ENCODE assay signal across 8 cellular contexts in the genomic region with DNA sequence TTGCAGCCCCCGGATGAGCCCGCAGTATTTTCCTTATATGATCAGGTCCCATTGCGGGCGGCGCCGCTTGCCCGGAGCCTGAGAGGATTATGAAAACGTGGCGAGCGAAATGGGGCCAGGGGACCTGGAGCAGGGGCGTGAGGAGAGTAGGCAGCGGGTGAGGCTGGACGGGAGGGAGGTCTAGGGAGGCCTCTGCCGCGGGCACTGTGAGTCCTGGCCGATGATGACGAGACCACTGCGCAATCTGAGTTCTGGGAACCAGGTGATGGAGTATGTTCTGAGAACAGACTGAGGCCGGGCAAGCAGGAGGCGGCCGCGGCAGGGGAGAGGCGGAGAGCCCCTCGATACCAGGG. TPM values are rescaled to one million over a fixed set of nuclear protein-coding genes. Genes with fewer than 3 reads are reported as not detected.
DNase-seq lines count a peak whose midpoint lies in the region; ATAC-seq, FAIRE-seq and TF ChIP-seq lines count a peak whose summit lies in the region.

No MANE protein-coding gene starts in this region.

- H4K20me1 ChIP-seq in SK-N-SH (ENCODE audit: insufficient read depth) (no peaks in the 10 kb centered on the region; the same call in 1 of the 2 replicates), keratinocyte (ENCODE audit: control insufficient read depth, extremely low read depth, insufficient read depth, low read length) (no peaks in the 10 kb centered on the region)

- TF ChIP-seq RAD21 in SK-N-SH (IDR thresholded peaks at IDR 0.05; ENCODE audit: low read length): no peak

- CTCF ChIA-PET in CD8-positive, alpha-beta memory T cell (lab: Charles Lee): interaction anchor here (0.6 to 1.2 kb wide), 3 partner anchors 29 to 310 kb away, joined by 4 read pairs; no protein-coding TSS in a partner anchor
- CTCF ChIA-PET in SK-N-SH (lab: Yijun Ruan, JAX) (no interaction called here), MCF 10A (lab: Yijun Ruan, JAX) (interaction anchor here (1.6 kb wide), 1 partner anchor 35 kb away, joined by 3 read pairs; no protein-coding TSS in a partner anchor)

- TF ChIP-seq EP300 in SK-N-SH (IDR thresholded peaks at IDR 0.05; ENCODE audit: borderline replicate concordance in 1 of 2, low read depth in 1 of 2, low read length in 1 of 2): no peak

- H3K9ac ChIP-seq in SK-N-SH (peak overlapping the region; percentile 95), keratinocyte (ENCODE audit: control insufficient read depth, extremely low read depth, insufficient read depth, low read length) (peak overlapping the region; percentile 92)

- H3K4me3 Mint-ChIP-seq in CD8-positive, alpha-beta memory T cell: peak overlapping the region; percentile 90 to 99 (median 97)
- peak overlapping the region; percentile 94 for H3K4me3 Mint-ChIP-seq in MCF 10A (ENCODE audit: unreplicated experiment)

- TF ChIP-seq CTCF in SK-N-SH (IDR thresholded peaks at IDR 0.05): no peak
- TF ChIP-seq CTCF in MCF 10A (IDR thresholded peaks at IDR 0.05; ENCODE audit: unreplicated experiment): no peak
- TF ChIP-seq CTCF in keratinocyte (optimal IDR thresholded peaks at IDR 0.05 in 1 of 3, IDR thresholded peaks at IDR 0.05 in 1 of 3, conservative IDR thresholded peaks at IDR 0.05 in 1 of 3; ENCODE audit: extremely low read depth in 1 of 3, insufficient read depth in 2 of 3, low read length in 3 of 3): no peak
- TF ChIP-seq CTCF in D721Med (IDR thresholded peaks at IDR 0.05; ENCODE audit: insufficient read depth, missing control alignments): no peak

- ATAC-seq in GM19452 (IDR thresholded peaks at IDR 0.05; ENCODE audit: unreplicated experiment): peak; percentile 5

- peak in 1 of 5 donors; percentile 59 for DNase-seq in CD8-positive, alpha-beta memory T cell
- DNase-seq in HT1080 (ENCODE audit: low read depth) (peak; percentile 48), SK-N-SH (peak; percentile 78), MCF 10A (ENCODE audit: unreplicated experiment) (peak; percentile 69), keratinocyte (ENCODE audit: low read depth, low spot score) (peak; percentile 35), D721Med (ENCODE audit: insufficient read length, low spot score) (no peak)
- DNase-seq in stimulated activated CD4-positive, alpha-beta T cell treated with anti-CD3 and anti-CD28 coated beads, Interleukin-2, amount 100 ng/mL, for 24 hours: peak; percentile 58 to 60

- H3K27ac Mint-ChIP-seq in CD8-positive, alpha-beta memory T cell: peak overlapping the region; percentile 75 to 99 (median 97)
- peak overlapping the region; percentile 97 for H3K27ac Mint-ChIP-seq in MCF 10A (ENCODE audit: low read depth, unreplicated experiment)

- peaks cover 50% of the 10 kb centered on the region for H3K4me1 ChIP-seq in CD8-positive, alpha-beta memory T cell (ENCODE audit: insufficient read depth, low read length)
- peaks cover 0 to 15% of the 10 kb centered on the region in 2 experiments; a peak in 2 of 4 replicates for H3K4me1 ChIP-seq in SK-N-SH (ENCODE audit: control insufficient read depth in 1 of 2, insufficient read depth in 2 of 2, low read depth in 1 of 2, low read length in 1 of 2)
- H3K4me1 ChIP-seq in keratinocyte (ENCODE audit: control insufficient read depth, extremely low read depth, insufficient read depth, low read length): peaks cover 21% of the 10 kb centered on the region

- peaks cover 64 to 81% (median 78%) of the 10 kb centered on the region in 3 donors for H3K4me1 Mint-ChIP-seq in CD8-positive, alpha-beta memory T cell
- H3K4me1 Mint-ChIP-seq in MCF 10A (ENCODE audit: insufficient read depth, unreplicated experiment): peaks cover 28% of the 10 kb centered on the region

- no peaks in the 10 kb centered on the region for H3K9me2 ChIP-seq in SK-N-SH

- intact Hi-C loops in MCF 10A (cut with micrococcal nuclease): loop anchor here (1.0 kb wide), 1 partner anchor 25 kb away; no protein-coding TSS in a partner anchor

- peaks cover 52% of the 10 kb centered on the region for H3K79me2 ChIP-seq in SK-N-SH (ENCODE audit: insufficient read depth)
- no peaks in the 10 kb centered on the region for H3K79me2 ChIP-seq in keratinocyte (ENCODE audit: control insufficient read depth, insufficient read depth, low read length)

- dilution Hi-C loops in keratinocyte (cut with MboI; ENCODE audit: extremely low pct_ligation_motif_present, low sequenced_read_pairs): no loop called here

- FAIRE-seq in keratinocyte (lab: Jason Lieb, UNC) (no peak), D721Med (lab: Jason Lieb, UNC) (no peak)

- no peaks in the 10 kb centered on the region for H3K36me3 ChIP-seq in CD8-positive, alpha-beta memory T cell (ENCODE audit: insufficient read depth, low read length)
- H3K36me3 ChIP-seq in SK-N-SH (replicated peaks in 1 of 2; ENCODE audit: control insufficient read depth in 1 of 2, insufficient read depth in 2 of 2, low read length in 1 of 2) (peaks cover 7 to 15% of the 10 kb centered on the region in 2 experiments), keratinocyte (ENCODE audit: control insufficient read depth in 2 of 2, extremely low read depth in 1 of 2, insufficient read depth in 2 of 2, low read length in 2 of 2) (no peaks in the 10 kb centered on the region)

- H3K9me3 Mint-ChIP-seq in CD8-positive, alpha-beta memory T cell: peaks cover 0 to 10% (median 3%) of the 10 kb centered on the region in 5 donors
- H3K9me3 Mint-ChIP-seq in MCF 10A (ENCODE audit: unreplicated experiment): peaks cover 8% of the 10 kb centered on the region

- BruUV-seq in MCF 10A (replicated peaks; lab: Mats Ljungman, UMichigan): TSS peak; percentile 92

- H2AFZ ChIP-seq in SK-N-SH (ENCODE audit: low read depth) (peak overlapping the region; percentile 98), keratinocyte (ENCODE audit: control insufficient read depth, low read length) (peak overlapping the region; percentile 93)

- H3K27me3 Mint-ChIP-seq in CD8-positive, alpha-beta memory T cell: no peaks in the 10 kb centered on the region
- no peaks in the 10 kb centered on the region for H3K27me3 Mint-ChIP-seq in MCF 10A (ENCODE audit: insufficient read depth, unreplicated experiment)

- WGBS in SK-N-SH (ENCODE audit: low lambda C conversion rate): 2% methylated on average over 20 of the region's 24 CpGs

- H3K9me1 ChIP-seq in keratinocyte (ENCODE audit: control insufficient read depth, extremely low read depth, insufficient read depth, low read length): no peaks in the 10 kb centered on the region

- H3K4me3 ChIP-seq in CD8-positive, alpha-beta memory T cell (ENCODE audit: low read length): peak overlapping the region; percentile 69
- peak overlapping the region; percentile 84 to 94 for H3K4me3 ChIP-seq in SK-N-SH (ENCODE audit: low read depth in 2 of 2, low read length in 1 of 2)
- peak overlapping the region; percentile 73 to 92 (median 86) for H3K4me3 ChIP-seq in keratinocyte (ENCODE audit: control insufficient read depth in 2 of 3, extremely low read depth in 1 of 3, insufficient read depth in 2 of 3, low read depth in 1 of 3, low read length in 3 of 3)

- H3K4me2 ChIP-seq in SK-N-SH (peak overlapping the region; percentile 93), keratinocyte (ENCODE audit: control insufficient read depth, extremely low read depth, insufficient read depth, low read depth, low read length) (peak overlapping the region; percentile 98)

- no peaks in the 10 kb centered on the region for H3K27me3 ChIP-seq in CD8-positive, alpha-beta memory T cell (ENCODE audit: insufficient read depth, low read length, poor library complexity, severe bottlenecking)
- H3K27me3 ChIP-seq in SK-N-SH (ENCODE audit: insufficient read depth) (no peaks in the 10 kb centered on the region), keratinocyte (ENCODE audit: control insufficient read depth, extremely low read depth, insufficient read depth, low read length) (no peaks in the 10 kb centered on the region)

- H3K27ac ChIP-seq in CD8-positive, alpha-beta memory T cell (ENCODE audit: low read depth, low read length): peak overlapping the region; percentile 90
- H3K27ac ChIP-seq in SK-N-SH (ENCODE audit: low read depth in 2 of 2, low read length in 1 of 2): peak overlapping the region; percentile 95 to 96
- H3K27ac ChIP-seq in keratinocyte (ENCODE audit: control insufficient read depth, insufficient read depth, low read length): peak overlapping the region; percentile 88

- H3K36me3 Mint-ChIP-seq in CD8-positive, alpha-beta memory T cell: peaks cover 2 to 14% (median 9%) of the 10 kb centered on the region in 3 donors
- H3K36me3 Mint-ChIP-seq in MCF 10A (ENCODE audit: insufficient read depth, unreplicated experiment): peaks cover 6% of the 10 kb centered on the region

- POLR2A ChIA-PET in CD8-positive, alpha-beta memory T cell (lab: Charles Lee): interaction anchor here (0.7 to 1.1 kb wide), 4 partner anchors 8 to 327 kb away, joined by 3 to 8 read pairs (median 3); no protein-coding TSS in a partner anchor
- POLR2A ChIA-PET in SK-N-SH (lab: Yijun Ruan, JAX): interaction anchor here (0.6 to 1.1 kb wide), 4 partner anchors 20 to 327 kb away, joined by 3 to 5 read pairs (median 4); partner anchors contain the start of gene C18orf32
- POLR2A ChIA-PET in MCF 10A (lab: Yijun Ruan, JAX): interaction anchor here (0.6 to 4.9 kb wide), 8 partner anchors 9 to 404 kb away, joined by 3 to 84 read pairs (median 6); partner anchors contain the start of gene C18orf32

- H3K9me3 ChIP-seq in CD8-positive, alpha-beta memory T cell (ENCODE audit: low read length): no peaks in the 10 kb centered on the region
- H3K9me3 ChIP-seq in SK-N-SH (0 out of 2 replicates have a peak, but pooled peaks cover 3% of the 10 kb centered on the region), keratinocyte (ENCODE audit: control insufficient read depth, low read depth, low read length) (no peaks in the 10 kb centered on the region)

- peaks cover 3% of the 10 kb centered on the region for H3F3A ChIP-seq in SK-N-SH (replicated peaks; ENCODE audit: insufficient read depth)

TF ChIP-seq in SK-N-SH, 30 proteins besides CTCF, POLR2A, EP300 and RAD21 (continues in another document):
- TF ChIP-seq MXI1 (IDR thresholded peaks at IDR 0.05; ENCODE audit: low read depth, low read length): peak; percentile 47; the same call in 1 of the 2 replicates

RNA-seq across cellular contexts. Expression of gene ACAA2, which starts 0.8 kb away (rescaled TPM):
- 10 to 100 TPM; 72.2 to 72.4 TPM for total RNA-seq in CD8-positive, alpha-beta memory T cell
- polyA plus RNA-seq in CD8-positive, alpha-beta memory T cell: 100 TPM
- 32.2 and 36.7 TPM in 2 replicates for total RNA-seq in HT1080 (2014; rRNA removed; shearing (Covaris generic))
- polyA plus RNA-seq in HT1080 (2015; cell fraction: cytosol; rRNA removed): 29.9 and 30.7 TPM in 2 replicates
- polyA plus RNA-seq in HT1080 (2015; cell fraction: nucleus; rRNA removed): 21.2 and 25.4 TPM in 2 replicates
- polyA plus RNA-seq in SK-N-SH (2012; rRNA removed) (29.3 and 34.9 TPM in 2 replicates), keratinocyte (2.3 to 2.8 TPM (median 2.4 TPM) in 3 replicates)
- polyA plus RNA-seq in SK-N-SH (2012; cell fraction: cytosol; rRNA removed): 53.4 and 60.7 TPM in 2 replicates
- 28.1 and 33.0 TPM in 2 replicates for polyA plus RNA-seq in SK-N-SH (2012; cell fraction: nucleus; rRNA removed)
- total RNA-seq in MCF 10A (2022): 82.9 and 84.9 TPM in 2 replicates
- polyA plus RNA-seq in keratinocyte (2011; ENCODE audit: low read depth): 6.8 TPM
- polyA plus RNA-seq in keratinocyte (2011; cell fraction: cytosol; rRNA removed): 1.8 and 2.8 TPM in 2 replicates
- 2.6 and 2.9 TPM in 2 replicates for polyA plus RNA-seq in keratinocyte (2011; cell fraction: nucleus; rRNA removed)
- 3.4 and 7.9 TPM in 2 replicates for polyA plus RNA-seq in keratinocyte (2012; ENCODE audit: low replicate concordance)
- 1.8 to 2.1 TPM (median 2.0 TPM) in 3 replicates for polyA minus RNA-seq in keratinocyte
- polyA minus RNA-seq in keratinocyte (2011; cell fraction: cytosol; rRNA and poly(A)+ RNA removed): 0.96 TPM
- polyA minus RNA-seq in keratinocyte (2011; cell fraction: nucleus; rRNA and poly(A)+ RNA removed): 1.1 and 2.9 TPM in 2 replicates
